Comparison of ENCODE assay signal across 15 cellular contexts in the genomic region with DNA sequence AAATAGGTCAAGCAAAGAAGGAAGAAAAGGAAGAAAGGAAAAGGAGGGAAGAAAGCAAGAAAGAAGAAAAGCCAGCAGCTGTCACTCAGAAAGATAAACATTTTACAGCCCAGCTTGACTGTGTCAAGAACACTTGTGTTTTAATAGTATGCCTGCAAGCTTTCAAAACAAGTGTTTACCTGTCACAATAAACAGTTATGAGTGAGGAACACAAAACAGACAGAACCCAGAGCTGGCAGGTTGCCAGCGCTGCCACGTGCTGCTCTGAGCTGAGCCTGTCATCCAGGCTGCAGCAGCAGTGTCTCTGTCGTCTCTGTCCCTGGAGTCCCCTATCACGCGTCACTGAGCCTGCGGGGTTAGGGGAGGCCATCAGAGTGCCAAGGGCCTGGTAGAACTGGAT.
A peak's percentile ranks its signal among the peaks of the same experiment; 100 is the strongest.
DNase-seq lines count a peak whose midpoint lies in the region; ATAC-seq lines count a peak whose summit lies in the region.
"Had no signal": no experiment of that assay in that cellular context is flagged by ENCODE, and none has a peak within 500 bp of the region (broad histone marks: within the 10 kb centered on the region; RNA-seq: fewer than 3 reads in every experiment).

No MANE protein-coding gene starts in this region.

- H3K4ac ChIP-seq in mesenchymal stem cell (ENCODE audit: low read depth in 1 of 2, low read length in 2 of 2) (no peak overlapping the region), mesendoderm (ENCODE audit: low read depth, low read length) (no peak overlapping the region)

- H3K4me2 ChIP-seq in mesenchymal stem cell (ENCODE audit: low read length, poor library complexity, severe bottlenecking), result no peak overlapping the region
- H3K4me2 ChIP-seq in mesendoderm (ENCODE audit: low read length), result no peak overlapping the region

- ATAC-seq in left cardiac atrium, result peak; percentile 72 to 73
- no peak for ATAC-seq in HG03439 (IDR thresholded peaks at IDR 0.05; ENCODE audit: unreplicated experiment)
- ATAC-seq: Panc1, psoas muscle, T-helper 17 cell had no signal

- H2BK5ac ChIP-seq in mesenchymal stem cell (ENCODE audit: low read depth, low read length, poor library complexity, severe bottlenecking) (no peak overlapping the region), mesendoderm (ENCODE audit: low read length) (no peak overlapping the region)

- H2BK120ac ChIP-seq in mesenchymal stem cell (ENCODE audit: low read depth, low read length) (no peak overlapping the region), mesendoderm (ENCODE audit: low read depth, low read length) (no peak overlapping the region)

- DNase-seq in AG20443 (ENCODE audit: low spot score) (peak; percentile 42), NCI-H1092 (lab: John Stamatoyannopoulos, UW) (peak; percentile 73), NCI-H774 (lab: John Stamatoyannopoulos, UW) (peak; percentile 66), left cardiac atrium (peak; percentile 60), mesenchymal stem cell (no peak), mesendoderm (no peak)
- no peak for DNase-seq in activated CD4-positive, CD25-positive, alpha-beta regulatory T cell (lab: John Stamatoyannopoulos, UW)
- DNase-seq: activated CD4-positive, alpha-beta memory T cell treated with anti-CD3 and anti-CD28 coated beads for 36 hours; activated naive CD4-positive, alpha-beta T cell; MG63; stimulated activated CD4-positive, alpha-beta T cell treated with anti-CD3 and anti-CD28 coated beads, Interleukin-4, amount 100 ng/mL, for 24 hours; T-helper 17 cell had no signal

- H2BK15ac ChIP-seq in mesenchymal stem cell (ENCODE audit: low read depth, poor library complexity, severe bottlenecking), result no peak overlapping the region
- H2BK15ac ChIP-seq in mesendoderm (replicated peaks; ENCODE audit: low read depth), result no peak overlapping the region

- H3K27me3 ChIP-seq in mesenchymal stem cell (ENCODE audit: control insufficient read depth in 1 of 2, insufficient read depth in 1 of 2, low read length in 2 of 2) (no peaks in the 10 kb centered on the region), mesendoderm (ENCODE audit: insufficient read depth, low read length, poor library complexity) (no peaks in the 10 kb centered on the region)
- H3K27me3 ChIP-seq: MG63 had no signal

- no peak overlapping the region for H4K8ac ChIP-seq in mesenchymal stem cell (ENCODE audit: low read length)
- no peak overlapping the region for H4K8ac ChIP-seq in mesendoderm (ENCODE audit: low read depth, low read length)

- intact Hi-C loops in left cardiac atrium (cut with DNase I), result no loop called here

- H3K23ac ChIP-seq in mesenchymal stem cell (ENCODE audit: low read length in 2 of 2), result no peak overlapping the region
- no peak overlapping the region for H3K23ac ChIP-seq in mesendoderm (ENCODE audit: low read length)

- no peak overlapping the region for H4K5ac ChIP-seq in mesendoderm (ENCODE audit: low read length)

- no peak overlapping the region for H4K91ac ChIP-seq in mesenchymal stem cell (ENCODE audit: low read length)

- no peak overlapping the region for H2BK12ac ChIP-seq in mesenchymal stem cell (ENCODE audit: low read length in 2 of 2)

- H3K9me3 ChIP-seq in mesenchymal stem cell (ENCODE audit: control insufficient read depth, low read length), result no peaks in the 10 kb centered on the region
- H3K9me3 ChIP-seq: MG63, psoas muscle had no signal

- H2AFZ ChIP-seq in mesenchymal stem cell (ENCODE audit: low read depth, low read length), result no peak overlapping the region

- H3K56ac ChIP-seq in mesendoderm (ENCODE audit: low read length), result no peak overlapping the region

- no peak overlapping the region for H3K9ac ChIP-seq in mesenchymal stem cell (ENCODE audit: low read length)
- no peak overlapping the region for H3K9ac ChIP-seq in mesendoderm (ENCODE audit: low read length)

- H3K79me2 ChIP-seq in mesendoderm (ENCODE audit: control insufficient read depth, insufficient read depth, low read length), result no peaks in the 10 kb centered on the region

- H3K36me3 ChIP-seq in mesenchymal stem cell (ENCODE audit: control insufficient read depth in 1 of 2, insufficient read depth in 2 of 2, low read depth in 1 of 2, low read length in 2 of 2) (no peaks in the 10 kb centered on the region), mesendoderm (ENCODE audit: control insufficient read depth, insufficient read depth, low read length) (no peaks in the 10 kb centered on the region)
- H3K36me3 ChIP-seq: MG63 had no signal

- H2AK5ac ChIP-seq in mesenchymal stem cell (ENCODE audit: low read length, severe bottlenecking) (no peak overlapping the region), mesendoderm (ENCODE audit: low read length) (no peak overlapping the region)

- H3K14ac ChIP-seq in mesenchymal stem cell (ENCODE audit: low read length in 2 of 2), result no peak overlapping the region

- H3K4me1 ChIP-seq in mesenchymal stem cell (ENCODE audit: control insufficient read depth, insufficient read depth, low read depth, low read length) (peaks cover 2% of the 10 kb centered on the region), mesendoderm (ENCODE audit: control insufficient read depth, low read depth, low read length) (no peaks in the 10 kb centered on the region)
- H3K4me1 ChIP-seq: psoas muscle had no signal

- H3K4me3 ChIP-seq in mesenchymal stem cell (ENCODE audit: insufficient read depth in 1 of 2, low read depth in 1 of 2, low read length in 2 of 2), result no peak overlapping the region
- no peak overlapping the region for H3K4me3 ChIP-seq in mesendoderm (ENCODE audit: low read length)
- H3K4me3 ChIP-seq: MG63, psoas muscle had no signal

- WGBS in mesenchymal stem cell, result 18% methylated on average over 6 of the region's 6 CpGs
- WGBS in mesendoderm (ENCODE audit: extremely low coverage, insufficient coverage, low lambda C conversion rate), result no CpG with 5 or more reads among the region's 6 CpGs

- H3K27ac ChIP-seq in mesenchymal stem cell (ENCODE audit: low read length, poor library complexity, severe bottlenecking) (no peak overlapping the region), mesendoderm (ENCODE audit: low read depth, low read length) (no peak overlapping the region)
- H3K27ac ChIP-seq: psoas muscle had no signal

- no peaks in the 10 kb centered on the region for H3K79me1 ChIP-seq in mesenchymal stem cell (replicated peaks; ENCODE audit: low read length, poor library complexity, severe bottlenecking)
- H3K79me1 ChIP-seq in mesendoderm (ENCODE audit: low read length), result no peaks in the 10 kb centered on the region

- H3K18ac ChIP-seq in mesenchymal stem cell (ENCODE audit: low read depth in 1 of 2, low read length in 2 of 2), result no peak overlapping the region
- no peak overlapping the region for H3K18ac ChIP-seq in mesendoderm (ENCODE audit: low read length)

Comparison
In these comparisons a context has a peak if more than half of its experiments do, and no peak if none do; other contexts are left out.
1. DNase-seq: peak in AG20443 (single experiment), NCI-H1092 (single experiment), NCI-H774 (single experiment) and left cardiac atrium (single experiment); none in mesenchymal stem cell (single experiment), activated CD4-positive, CD25-positive, alpha-beta regulatory T cell (0 of 4) and mesendoderm (single experiment).